Comparison of ENCODE assay signal across 34 cellular contexts in the genomic region with DNA sequence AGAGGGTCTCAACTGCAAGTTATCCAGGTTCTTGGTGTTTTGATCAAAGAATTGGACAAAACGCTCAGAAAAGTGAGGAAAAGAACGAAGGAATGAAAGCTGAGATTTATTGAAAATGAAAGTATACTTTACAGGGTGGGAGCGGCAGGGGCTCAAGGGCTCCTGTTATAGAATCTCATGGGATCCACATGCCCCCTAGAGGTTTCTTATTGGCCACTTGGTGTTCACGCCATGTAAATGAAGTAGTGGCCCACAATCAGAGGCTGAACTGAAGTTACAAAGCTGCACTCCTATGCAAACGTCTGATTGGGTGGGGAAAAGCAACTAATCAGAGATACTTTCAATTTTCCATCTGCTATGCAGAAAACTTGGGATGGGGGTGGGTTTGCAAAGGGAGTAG.
A peak's percentile ranks its signal among the peaks of the same experiment; 100 is the strongest.
DNase-seq lines count a peak whose midpoint lies in the region; ATAC-seq, FAIRE-seq and TF ChIP-seq lines count a peak whose summit lies in the region.
"Had no signal": no experiment of that assay in that cellular context is flagged by ENCODE, and none has a peak within 500 bp of the region (broad histone marks: within the 10 kb centered on the region; RNA-seq: fewer than 3 reads in every experiment).

No MANE protein-coding gene starts in this region.

- H2AFZ ChIP-seq in H1 (ENCODE audit: low read length), result no peak overlapping the region
- no peak overlapping the region for H2AFZ ChIP-seq in Karpas-422 (ENCODE audit: low read length)
- H2AFZ ChIP-seq: GM23248, hepatocyte had no signal

- intact Hi-C loops in A673 (cut with micrococcal nuclease; ENCODE audit: unreplicated experiment), result loop anchor here (10.0 kb wide), 1 partner anchor 213 kb away; a partner anchor contains a TSS

- no peak overlapping the region for H3K18ac ChIP-seq in H1 (ENCODE audit: extremely low read depth, low read length)

- WGBS in H1 (ENCODE audit: extremely low coverage in 1 of 2, insufficient coverage in 1 of 2, insufficient read length in 1 of 2, insufficient replicate concordance in 2 of 2, low coverage in 1 of 2, low lambda C conversion rate in 2 of 2, missing lambda C conversion rate in 1 of 2), 2 experiments, result 82% methylated on average over 5 of the region's 5 CpGs; no CpG with 5 or more reads in 1 of the 2 experiments

- CTCF ChIA-PET in A673 (lab: Charles Lee) (no interaction called here), H1 (lab: Charles Lee; ENCODE audit: partially characterized antibody) (interaction anchor here (0.9 to 2.4 kb wide), 6 partner anchors 7 to 214 kb away, joined by 3 to 10 read pairs (median 3); no protein-coding TSS in a partner anchor)

- no peaks in the 10 kb centered on the region for H3K9me3 ChIP-seq in A673 (ENCODE audit: low read depth, low read length, poor library complexity, severe bottlenecking)
- H3K9me3 ChIP-seq in H1 (ENCODE audit: insufficient read depth in 2 of 2, low read depth in 1 of 2, low read length in 1 of 2), result no peaks in the 10 kb centered on the region
- no peaks in the 10 kb centered on the region for H3K9me3 ChIP-seq in Karpas-422 (ENCODE audit: low read length)
- H3K9me3 ChIP-seq: esophagus squamous epithelium, ovary had no signal

- BruUV-seq in A673 (replicated peaks; lab: Mats Ljungman, UMichigan), result no TSS peak

- H3K36me3 ChIP-seq in A673 (ENCODE audit: insufficient read depth, low read length, poor library complexity, severe bottlenecking), result no peaks in the 10 kb centered on the region
- no peaks in the 10 kb centered on the region for H3K36me3 ChIP-seq in GM06990 (ENCODE audit: control insufficient read depth, insufficient read depth, low read length)
- H3K36me3 ChIP-seq in H1 (ENCODE audit: control insufficient read depth in 2 of 4, insufficient read depth in 4 of 4, low read length in 3 of 4), result no peaks in the 10 kb centered on the region
- no peaks in the 10 kb centered on the region for H3K36me3 ChIP-seq in Karpas-422 (ENCODE audit: insufficient read depth, low read length)
- H3K36me3 ChIP-seq: brain microvascular endothelial cell, esophagus squamous epithelium, ovary had no signal

- no peak overlapping the region for H4K5ac ChIP-seq in H1 (ENCODE audit: insufficient read length, low read depth, low read length)

- peaks cover 6% of the 10 kb centered on the region for H3K4me1 ChIP-seq in A673 (ENCODE audit: insufficient read depth, low read length, poor library complexity, severe bottlenecking)
- peaks cover 2 to 9% (median 5%) of the 10 kb centered on the region in 4 experiments; a peak in 4 of 7 replicates for H3K4me1 ChIP-seq in H1 (replicated peaks in 1 of 4; ENCODE audit: control insufficient read depth in 3 of 4, insufficient read depth in 4 of 4, low read length in 3 of 4)
- H3K4me1 ChIP-seq in Karpas-422 (ENCODE audit: low read length), result no peaks in the 10 kb centered on the region

- H3K27ac ChIP-seq in A673 (ENCODE audit: low read depth, low read length, poor library complexity, severe bottlenecking), result no peak overlapping the region
- H3K27ac ChIP-seq in H1 (ENCODE audit: low read depth, low read length), result no peak overlapping the region
- no peak overlapping the region for H3K27ac ChIP-seq in Karpas-422 (ENCODE audit: low read length)
- H3K27ac ChIP-seq: brain microvascular endothelial cell, esophagus squamous epithelium, GM23248, hepatocyte, HL-60, ovary had no signal

- H3K56ac ChIP-seq in H1 (replicated peaks; ENCODE audit: insufficient read length, low read depth, low read length), result no peak overlapping the region

- H3K23me2 ChIP-seq in H1 (ENCODE audit: low read depth, low read length), result no peaks in the 10 kb centered on the region; the same call in 1 of the 2 replicates

- no peak overlapping the region for H4K8ac ChIP-seq in H1 (ENCODE audit: extremely low read depth, insufficient read depth, low read length)

- H4K20me1 ChIP-seq in H1 (replicated peaks in 1 of 2; ENCODE audit: control insufficient read depth in 1 of 2, insufficient read depth in 2 of 2, low read length in 2 of 2), result peaks cover 2 to 6% of the 10 kb centered on the region in 2 experiments
- H4K20me1 ChIP-seq in Karpas-422 (ENCODE audit: insufficient read depth, low read depth, low read length), result no peaks in the 10 kb centered on the region

- no peak overlapping the region for H2AK5ac ChIP-seq in H1 (ENCODE audit: low read depth, low read length)

- H3K27me3 ChIP-seq in A673 (replicated peaks; ENCODE audit: insufficient read depth, low read depth, low read length, poor library complexity) (no peaks in the 10 kb centered on the region), GM06990 (replicated peaks; ENCODE audit: control insufficient read depth, insufficient read depth, low read length) (no peaks in the 10 kb centered on the region), H1 (replicated peaks in 1 of 4; ENCODE audit: control insufficient read depth in 3 of 4, extremely low read depth in 1 of 4, insufficient read depth in 3 of 4, low read length in 3 of 4) (no peaks in the 10 kb centered on the region), Karpas-422 (ENCODE audit: low read length) (no peaks in the 10 kb centered on the region)
- H3K27me3 ChIP-seq: brain microvascular endothelial cell, esophagus squamous epithelium, hepatocyte, ovary had no signal

- H4K91ac ChIP-seq in H1 (replicated peaks; ENCODE audit: insufficient read length, low read length), result no peak overlapping the region

- H3K4me3 ChIP-seq in A673 (ENCODE audit: low read depth, low read length, poor library complexity, severe bottlenecking) (no peak overlapping the region), GM06990 (replicated peaks; ENCODE audit: low read depth, low read length) (no peak overlapping the region), NB4 (ENCODE audit: low read depth, low read length) (no peak overlapping the region), H1 (ENCODE audit: extremely low read depth in 1 of 4, insufficient read depth in 2 of 4, low read depth in 3 of 4, low read length in 4 of 4) (no peak overlapping the region), Karpas-422 (ENCODE audit: low read length) (no peak overlapping the region)
- H3K4me3 ChIP-seq: esophagus squamous epithelium, GM23248, hepatocyte, ovary had no signal

- H2BK5ac ChIP-seq in H1 (ENCODE audit: low read depth, low read length), result no peak overlapping the region

- peaks cover 4 to 94% of the 10 kb centered on the region in 2 experiments; a peak in 3 of 4 replicates for H3K79me2 ChIP-seq in H1 (ENCODE audit: control insufficient read depth in 1 of 2, insufficient read depth in 2 of 2, low read length in 2 of 2)
- no peaks in the 10 kb centered on the region for H3K79me2 ChIP-seq in Karpas-422 (ENCODE audit: low read length)

- ATAC-seq in HG02938 (IDR thresholded peaks at IDR 0.05; ENCODE audit: unreplicated experiment), result no peak
- ATAC-seq: Panc1; stimulated activated naive B cell treated with anti-CD40 and anti-IgM and Interleukin-4, amounts not matched to agents 10 μg/mL and 1 μg/mL and 100 μg/mL, for 72 hours had no signal

- DNase-seq in A673 (ENCODE audit: low spot score), result peak; percentile 14
- no peak for DNase-seq in GM06990 (ENCODE audit: extremely low read depth, insufficient read length)
- peak; percentile 1 for DNase-seq in NB4 (ENCODE audit: low read depth)
- DNase-seq in H1 (ENCODE audit: low read depth in 1 of 2, low spot score in 2 of 2), result no peak
- no peak for DNase-seq in NCI-H1092 (lab: John Stamatoyannopoulos, UW)
- no peak for DNase-seq in pons (ENCODE audit: low spot score)
- no peak for DNase-seq in Karpas-422
- DNase-seq: activated CD4-positive, alpha-beta T cell treated with anti-CD3 and anti-CD28 coated beads for 4 hours; activated CD8-positive, alpha-beta memory T cell treated with anti-CD3 and anti-CD28 coated beads for 24 hours; activated naive CD4-positive, alpha-beta T cell treated with anti-CD3 and anti-CD28 coated beads, Interleukin-2, amount 50 U/mL, for 16 hours; activated T-cell treated with anti-CD3 and anti-CD28 coated beads for 4 hours; amniotic stem cell; brain microvascular endothelial cell; cerebellar nuclear complex; dermis blood vessel endothelial cell; DMS53; esophagus squamous epithelium; GM23248; mammary epithelial cell; NCI-H1048; NCI-H1694; ovary; SHP77 treated with DMSO at 0.1 percent for 48 hours; small intestine; stimulated activated naive B cell treated with anti-CD40 and anti-IgM and Interleukin-4, amounts not matched to agents 10 μg/mL and 1 μg/mL and 100 μg/mL, for 72 hours; substantia nigra; SW 1271; trophoblast cell had no signal

- no peak overlapping the region for H3K4ac ChIP-seq in H1 (replicated peaks; ENCODE audit: insufficient read length, low read depth, low read length)

- no peak overlapping the region for H2BK20ac ChIP-seq in H1 (ENCODE audit: low read length)

- H3K14ac ChIP-seq in H1 (ENCODE audit: insufficient read length), result no peak overlapping the region

- H3K9ac ChIP-seq in H1 (replicated peaks in 1 of 4; ENCODE audit: extremely low read depth in 1 of 4, low read depth in 3 of 4, low read length in 3 of 4), result no peak overlapping the region
- no peak overlapping the region for H3K9ac ChIP-seq in Karpas-422 (ENCODE audit: low read length)
- H3K9ac ChIP-seq: GM23248 had no signal

- POLR2A ChIA-PET in A673 (lab: Charles Lee; ENCODE audit: low non-redundant PET), result no interaction called here
- POLR2A ChIA-PET in H1 (lab: Charles Lee; ENCODE audit: partially characterized antibody), result interaction anchor here (0.9 to 2.4 kb wide), 5 partner anchors 11 to 201 kb away, joined by 3 to 6 read pairs (median 3); no protein-coding TSS in a partner anchor

- TF ChIP-seq EP300 in H1 (IDR thresholded peaks at IDR 0.05; ENCODE audit: borderline replicate concordance in 1 of 2, low read depth in 2 of 2, low read length in 2 of 2), result no peak

- peak; percentile 61 to 66 for TF ChIP-seq RAD21 in H1 (IDR thresholded peaks at IDR 0.05 in 1 of 2, conservative IDR thresholded peaks at IDR 0.05 in 1 of 2; ENCODE audit: low read depth in 2 of 2, low read length in 2 of 2)

- H3K79me1 ChIP-seq in H1 (ENCODE audit: low read depth, low read length), result peaks cover 8% of the 10 kb centered on the region

- 0 out of 2 replicates have a peak, but pooled peaks have one; percentile 32 for TF ChIP-seq CTCF in A673 (conservative IDR thresholded peaks at IDR 0.05; ENCODE audit: low read depth, low read length)
- TF ChIP-seq CTCF in GM06990 (IDR thresholded peaks at IDR 0.05; ENCODE audit: insufficient read depth, low read length, poor library complexity, severe bottlenecking), result peak; percentile 14
- TF ChIP-seq CTCF in NB4 (IDR thresholded peaks at IDR 0.05; ENCODE audit: low read depth, low read length), result no peak
- TF ChIP-seq CTCF in H1 (IDR thresholded peaks at IDR 0.05; ENCODE audit: control extremely low read depth in 1 of 3, insufficient read depth in 1 of 3, low read depth in 1 of 3, low read length in 3 of 3), result peak in 2 of 3 experiments; percentile 23 to 41; a peak in 2 of 4 replicates

- no peak overlapping the region for H2BK120ac ChIP-seq in H1 (replicated peaks; ENCODE audit: low read depth, low read length)

- 0 out of 2 replicates have a peak overlapping the region, but pooled peaks have one; percentile 55 for H2BK15ac ChIP-seq in H1 (ENCODE audit: low read length)

- H3K4me2 ChIP-seq in H1 (ENCODE audit: insufficient read depth in 1 of 2, low read depth in 2 of 2, low read length in 2 of 2) (no peak overlapping the region), Karpas-422 (ENCODE audit: low read depth, low read length, poor library complexity, severe bottlenecking) (no peak overlapping the region)

- H3K9me2 ChIP-seq in Karpas-422 (replicated peaks; ENCODE audit: insufficient read depth, low read length), result no peaks in the 10 kb centered on the region

- no peak for TF ChIP-seq POLR2A in NB4 (IDR thresholded peaks at IDR 0.05; ENCODE audit: extremely low read depth, insufficient read length)
- TF ChIP-seq POLR2A in H1 (IDR thresholded peaks at IDR 0.05; ENCODE audit: control extremely low read depth in 1 of 2, low read depth in 2 of 2, low read length in 2 of 2), result no peak

- H2BK12ac ChIP-seq in H1 (ENCODE audit: low read depth, low read length), result no peak overlapping the region

- peak; percentile 83 for FAIRE-seq in H1 (lab: Jason Lieb, UNC)
- FAIRE-seq: frontal cortex, G401.6, small intestine had no signal

- H3K23ac ChIP-seq in H1 (ENCODE audit: insufficient read length), result no peak overlapping the region

Comparison
In these comparisons a context has a peak if more than half of its experiments do, and no peak if none do; other contexts are left out.
1. DNase-seq: peak in A673 (single experiment) and NB4 (single experiment); none in GM06990 (single experiment), H1 (0 of 2), NCI-H1092 (single experiment), pons (single experiment) and Karpas-422 (single experiment).